12 cellular contexts compared by ENCODE assay signal in genomic region chr1:228148971-228149340, GRCh38. TPM values are rescaled to one million over a fixed set of nuclear protein-coding genes. Genes with fewer than 3 reads are reported as not detected.
A peak's percentile ranks its signal among the peaks of the same experiment; 100 is the strongest.
DNase-seq lines count a peak whose midpoint lies in the region; ATAC-seq, FAIRE-seq and TF ChIP-seq lines count a peak whose summit lies in the region.
"Had no signal": no experiment of that assay in that cellular context is flagged by ENCODE, and none has a peak within 500 bp of the region (broad histone marks: within the 10 kb centered on the region; RNA-seq: fewer than 3 reads in every experiment).

No MANE protein-coding gene starts in this region.

- no peak for ATAC-seq in thoracic aorta (ENCODE audit: insufficient number of reproducible peaks, low FRiP score, low read depth)

- no peak for DNase-seq in OCI-LY7 (ENCODE audit: low spot score)
- DNase-seq in endothelial cell (ENCODE audit: low spot score): no peak
- DNase-seq in thoracic aorta (ENCODE audit: low spot score): no peak
- no peak for DNase-seq in NCI-H1417 (lab: John Stamatoyannopoulos, UW)
- no peak for DNase-seq in RKO (ENCODE audit: low spot score)
- no peak for DNase-seq in activated CD4-positive, alpha-beta memory T cell treated with anti-CD3 and anti-CD28 coated beads, Interleukin-2, amount 10 ng/mL, durations not matched to agents 7 days and 5 days
- no peak for DNase-seq in GM12891 (ENCODE audit: insufficient read length, low spot score)
- DNase-seq: Kasumi-1 had no signal

- no peak overlapping the region for H2AFZ ChIP-seq in OCI-LY7 (ENCODE audit: low read length)

- CTCF ChIA-PET in OCI-LY7 (lab: Charles Lee; ENCODE audit: unreplicated experiment): no interaction called here
- CTCF ChIA-PET in activated CD4-positive, alpha-beta memory T cell treated with anti-CD3 and anti-CD28 coated beads, Interleukin-2, amount 10 ng/mL, durations not matched to agents 7 days and 5 days (lab: Charles Lee): no interaction called here

- H3K9ac ChIP-seq in muscle layer of colon (ENCODE audit: low read length): no peak overlapping the region

- TF ChIP-seq CTCF in OCI-LY7 (conservative IDR thresholded peaks at IDR 0.05; ENCODE audit: low read length): no peak
- TF ChIP-seq CTCF in endothelial cell (IDR thresholded peaks at IDR 0.05; ENCODE audit: unreplicated experiment): no peak
- no peak for TF ChIP-seq CTCF in thoracic aorta (IDR thresholded peaks at IDR 0.05)

- peaks cover 10% of the 10 kb centered on the region; the same call in 1 of the 2 replicates for H3K79me2 ChIP-seq in OCI-LY7 (ENCODE audit: insufficient read depth, low read depth, low read length)

- intact Hi-C loops in OCI-LY7 (cut with micrococcal nuclease; ENCODE audit: unreplicated experiment): no loop called here

- no peak overlapping the region for H3K4me3 Mint-ChIP-seq in endothelial cell (ENCODE audit: unreplicated experiment)
- H3K4me3 Mint-ChIP-seq in activated CD4-positive, alpha-beta memory T cell treated with anti-CD3 and anti-CD28 coated beads, Interleukin-2, amount 10 ng/mL, durations not matched to agents 7 days and 5 days: no peak overlapping the region
- H3K4me3 Mint-ChIP-seq: H9 had no signal

- BruUV-seq in OCI-LY7 (replicated peaks; lab: Mats Ljungman, UMichigan): no TSS peak

- peak overlapping the region; percentile 33 for H3K27ac ChIP-seq in OCI-LY7 (ENCODE audit: low read depth, low read length, poor library complexity, severe bottlenecking)
- H3K27ac ChIP-seq in muscle layer of colon (ENCODE audit: low read depth, low read length): peak overlapping the region; percentile 98
- peak overlapping the region; percentile 83 to 85 for H3K27ac ChIP-seq in thoracic aorta

- H3K4me3 ChIP-seq in OCI-LY7 (ENCODE audit: low read depth, low read length, poor library complexity, severe bottlenecking) (no peak overlapping the region), muscle layer of colon (ENCODE audit: low read depth in 1 of 2, low read length in 2 of 2) (no peak overlapping the region), thoracic aorta (no peak overlapping the region)

- peaks cover under 1% of the 10 kb centered on the region for H3K36me3 Mint-ChIP-seq in endothelial cell (ENCODE audit: low read depth, unreplicated experiment)
- H3K36me3 Mint-ChIP-seq in activated CD4-positive, alpha-beta memory T cell treated with anti-CD3 and anti-CD28 coated beads, Interleukin-2, amount 10 ng/mL, durations not matched to agents 7 days and 5 days (ENCODE audit: low read depth): peaks cover under 1% of the 10 kb centered on the region

- H3K27me3 ChIP-seq in muscle layer of colon (ENCODE audit: control insufficient read depth in 1 of 2, insufficient read depth in 2 of 2, low read length in 2 of 2) (no peaks in the 10 kb centered on the region), thoracic aorta (replicated peaks; ENCODE audit: insufficient read depth) (no peaks in the 10 kb centered on the region)

- H3K9me3 ChIP-seq in OCI-LY7 (ENCODE audit: low read length) (no peaks in the 10 kb centered on the region), muscle layer of colon (ENCODE audit: low read length) (no peaks in the 10 kb centered on the region), thoracic aorta (no peaks in the 10 kb centered on the region)
- H3K9me3 ChIP-seq: Caco-2 had no signal

- H3K9me2 ChIP-seq in OCI-LY7 (ENCODE audit: insufficient read depth, low read length): no peaks in the 10 kb centered on the region

- peak overlapping the region; percentile 45; the same call in 1 of the 2 replicates for H3K4me2 ChIP-seq in OCI-LY7 (ENCODE audit: low read length)

- no peaks in the 10 kb centered on the region for H3K9me3 Mint-ChIP-seq in endothelial cell (ENCODE audit: unreplicated experiment)
- H3K9me3 Mint-ChIP-seq in activated CD4-positive, alpha-beta memory T cell treated with anti-CD3 and anti-CD28 coated beads, Interleukin-2, amount 10 ng/mL, durations not matched to agents 7 days and 5 days: no peaks in the 10 kb centered on the region
- H3K9me3 Mint-ChIP-seq: H9 had no signal

- TF ChIP-seq POLR2A in GM12891 (IDR thresholded peaks at IDR 0.05; ENCODE audit: low read depth, low read length): no peak

- peaks cover 2% of the 10 kb centered on the region; the same call in 1 of the 2 replicates for H4K20me1 ChIP-seq in OCI-LY7 (ENCODE audit: insufficient read depth, low read length)

- H3K27ac Mint-ChIP-seq in endothelial cell (ENCODE audit: unreplicated experiment): peak overlapping the region; percentile 42
- no peak overlapping the region for H3K27ac Mint-ChIP-seq in activated CD4-positive, alpha-beta memory T cell treated with anti-CD3 and anti-CD28 coated beads, Interleukin-2, amount 10 ng/mL, durations not matched to agents 7 days and 5 days
- H3K27ac Mint-ChIP-seq: H9 had no signal

- H3K4me1 ChIP-seq in OCI-LY7 (ENCODE audit: insufficient read depth, low read length, poor library complexity, severe bottlenecking) (peaks cover 24% of the 10 kb centered on the region), muscle layer of colon (ENCODE audit: insufficient read depth, low read length) (peaks cover 53% of the 10 kb centered on the region), thoracic aorta (ENCODE audit: control insufficient read depth in 1 of 2, low read depth in 2 of 2) (peaks cover 33 to 42% of the 10 kb centered on the region in 2 donors)

- H3K36me3 ChIP-seq in OCI-LY7 (ENCODE audit: insufficient read depth, low read length) (peaks cover 28% of the 10 kb centered on the region), muscle layer of colon (ENCODE audit: insufficient read depth, low read length) (peaks cover 13% of the 10 kb centered on the region), thoracic aorta (peaks cover 13% of the 10 kb centered on the region)

- peaks cover under 1% of the 10 kb centered on the region for H3K4me1 Mint-ChIP-seq in endothelial cell (ENCODE audit: unreplicated experiment)
- peaks cover 4% of the 10 kb centered on the region for H3K4me1 Mint-ChIP-seq in activated CD4-positive, alpha-beta memory T cell treated with anti-CD3 and anti-CD28 coated beads, Interleukin-2, amount 10 ng/mL, durations not matched to agents 7 days and 5 days

- H3K27me3 Mint-ChIP-seq in endothelial cell (ENCODE audit: unreplicated experiment): peaks cover under 1% of the 10 kb centered on the region
- no peaks in the 10 kb centered on the region for H3K27me3 Mint-ChIP-seq in activated CD4-positive, alpha-beta memory T cell treated with anti-CD3 and anti-CD28 coated beads, Interleukin-2, amount 10 ng/mL, durations not matched to agents 7 days and 5 days

- POLR2A ChIA-PET in OCI-LY7 (lab: Charles Lee): no interaction called here
- POLR2A ChIA-PET in activated CD4-positive, alpha-beta memory T cell treated with anti-CD3 and anti-CD28 coated beads, Interleukin-2, amount 10 ng/mL, durations not matched to agents 7 days and 5 days (lab: Charles Lee): interaction anchor here (1.0 kb wide), 1 partner anchor 8 kb away, joined by 3 read pairs; the partner anchor contains the start of gene GUK1

- FAIRE-seq in GM12891 (lab: Jason Lieb, UNC): no peak
- FAIRE-seq: GM19239 had no signal

TF ChIP-seq in GM12891, 5 proteins besides CTCF, POLR2A, EP300 and RAD21:
- no peak for TF ChIP-seq POU2F2 (IDR thresholded peaks at IDR 0.05; ENCODE audit: low read depth, low read length)
- no peak for TF ChIP-seq TAF1 (IDR thresholded peaks at IDR 0.05; ENCODE audit: low read depth, low read length)
- no peak for TF ChIP-seq POLR2AphosphoS5 (IDR thresholded peaks at IDR 0.05; ENCODE audit: low read depth, low read length)
- TF ChIP-seq SPI1 (IDR thresholded peaks at IDR 0.05; ENCODE audit: low read depth, low read length): no peak
- TF ChIP-seq PAX5 (IDR thresholded peaks at IDR 0.05; ENCODE audit: insufficient read depth, low read length, severe bottlenecking): no peak

RNA-seq across cellular contexts. Expression of gene GJC2, which starts 0.8 kb away (rescaled TPM):
- 0.22 and 0.31 TPM in 2 replicates for total RNA-seq in OCI-LY7 (2014; rRNA removed; shearing (Covaris generic))
- total RNA-seq in OCI-LY7 (2022) (0.53 and 0.80 TPM in 2 replicates), endothelial cell (ENCODE audit: unreplicated experiment) (13.0 TPM), thoracic aorta (1 to 10 TPM in 1 of 2 donors, under 1 TPM in 1; 0.95 to 3.6 TPM)
- total RNA-seq in activated CD4-positive, alpha-beta memory T cell treated with anti-CD3 and anti-CD28 coated beads, Interleukin-2, amount 10 ng/mL, durations not matched to agents 7 days and 5 days: under 1 TPM; 0.38 to 0.55 TPM
- polyA plus RNA-seq in GM12891 (2012; ENCODE audit: low read depth, missing spikeins): 0.15 TPM

RNA-seq across cellular contexts. Expression of gene GUK1, which starts 8.9 kb away (rescaled TPM):
- 197 and 201 TPM in 2 replicates for total RNA-seq in OCI-LY7 (2014; rRNA removed; shearing (Covaris generic))
- total RNA-seq in OCI-LY7 (2022): 131 and 154 TPM in 2 replicates
- 280 TPM for total RNA-seq in endothelial cell (ENCODE audit: unreplicated experiment)
- total RNA-seq in thoracic aorta: 100 to 1,000 TPM; 252 to 422 TPM
- total RNA-seq in activated CD4-positive, alpha-beta memory T cell treated with anti-CD3 and anti-CD28 coated beads, Interleukin-2, amount 10 ng/mL, durations not matched to agents 7 days and 5 days: 100 to 1,000 TPM; 280 to 284 TPM
- 202 TPM for polyA plus RNA-seq in GM12891 (2012; ENCODE audit: low read depth, missing spikeins)

RNA-seq across cellular contexts. Expression of gene IBA57, which starts 16.6 kb away (rescaled TPM):
- total RNA-seq in OCI-LY7 (2014; rRNA removed; shearing (Covaris generic)): 3.2 and 9.9 TPM in 2 replicates
- total RNA-seq in OCI-LY7 (2022): 9.1 and 10.8 TPM in 2 replicates
- total RNA-seq in endothelial cell (ENCODE audit: unreplicated experiment): 11.5 TPM
- 10 to 100 TPM in 1 of 2 donors, 1 to 10 TPM in 1; 3.5 to 12.2 TPM for total RNA-seq in thoracic aorta
- 1 to 10 TPM; 4.5 to 5.2 TPM for total RNA-seq in activated CD4-positive, alpha-beta memory T cell treated with anti-CD3 and anti-CD28 coated beads, Interleukin-2, amount 10 ng/mL, durations not matched to agents 7 days and 5 days
- polyA plus RNA-seq in GM12891 (2012; ENCODE audit: low read depth, missing spikeins): 3.2 TPM

RNA-seq across cellular contexts. Expression of gene MRPL55, which starts 39.9 kb away (rescaled TPM):
- 92.8 and 99.5 TPM in 2 replicates for total RNA-seq in OCI-LY7 (2014; rRNA removed; shearing (Covaris generic))
- total RNA-seq in OCI-LY7 (2022) (46.3 and 50.0 TPM in 2 replicates), endothelial cell (ENCODE audit: unreplicated experiment) (47.5 TPM), thoracic aorta (10 to 100 TPM; 32.4 to 79.3 TPM)
- 10 to 100 TPM; 43.1 to 43.9 TPM for total RNA-seq in activated CD4-positive, alpha-beta memory T cell treated with anti-CD3 and anti-CD28 coated beads, Interleukin-2, amount 10 ng/mL, durations not matched to agents 7 days and 5 days
- 46.6 TPM for polyA plus RNA-seq in GM12891 (2012; ENCODE audit: low read depth, missing spikeins)

RNA-seq across cellular contexts. Expression of gene C1orf35, which starts 45.8 kb away (rescaled TPM):
- 33.3 and 33.4 TPM in 2 replicates for total RNA-seq in OCI-LY7 (2014; rRNA removed; shearing (Covaris generic))
- total RNA-seq in OCI-LY7 (2022): 30.7 and 32.2 TPM in 2 replicates
- total RNA-seq in endothelial cell (ENCODE audit: unreplicated experiment): 23.2 TPM
- 1 to 10 TPM; 9.1 to 9.7 TPM for total RNA-seq in thoracic aorta
- 10 to 100 TPM; 17.8 to 18.9 TPM for total RNA-seq in activated CD4-positive, alpha-beta memory T cell treated with anti-CD3 and anti-CD28 coated beads, Interleukin-2, amount 10 ng/mL, durations not matched to agents 7 days and 5 days
- 12.0 TPM for polyA plus RNA-seq in GM12891 (2012; ENCODE audit: low read depth, missing spikeins)

Comparison
In these comparisons a context has a peak if more than half of its experiments do, and no peak if none do; other contexts are left out.
1. H3K27ac ChIP-seq: peak in every context shown above with its lines; median percentile 98 in muscle layer of colon; 84 in thoracic aorta; 33 in OCI-LY7.